ENCODE assay signal across 17 cellular contexts in the genomic region with DNA sequence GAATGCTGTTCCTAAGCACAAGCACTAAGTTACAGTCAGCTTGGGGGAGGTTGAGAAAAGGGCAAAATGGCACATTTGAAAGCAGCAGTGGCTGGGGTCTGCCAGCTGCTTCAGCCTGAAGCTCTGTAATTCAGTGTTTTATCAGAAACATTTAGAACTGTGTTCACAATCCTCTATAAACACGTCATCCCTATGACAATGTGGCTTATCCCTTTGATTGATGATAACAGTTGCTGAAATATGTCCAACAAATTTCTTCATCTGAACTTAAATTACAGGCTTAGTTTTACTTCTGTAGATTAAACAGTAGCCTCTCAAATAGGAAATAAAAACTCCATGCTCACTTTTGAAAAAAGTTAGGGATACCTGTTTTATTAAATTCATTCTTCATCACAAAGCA.
DNase-seq lines count a peak whose midpoint lies in the region; TF ChIP-seq lines count a peak whose summit lies in the region.
"Had no signal": no experiment of that assay in that cellular context is flagged by ENCODE, and none has a peak within 500 bp of the region (broad histone marks: within the 10 kb centered on the region; RNA-seq: fewer than 3 reads in every experiment).

No MANE protein-coding gene starts in this region.

- H3K27ac ChIP-seq in GM23248 (no peak overlapping the region), SJCRH30 (peak overlapping the region; percentile 46), substantia nigra (ENCODE audit: low read depth, low read length, poor library complexity, severe bottlenecking) (no peak overlapping the region), mammary epithelial cell (ENCODE audit: insufficient read depth, low read depth, low read length) (no peak overlapping the region)
- H3K27ac ChIP-seq: breast epithelium, left ventricle myocardium inferior, tibial nerve had no signal

- H3K79me2 ChIP-seq in GM23248 (ENCODE audit: insufficient read depth) (no peaks in the 10 kb centered on the region), mammary epithelial cell (ENCODE audit: insufficient read depth, low read length) (no peaks in the 10 kb centered on the region)

- H3K27ac Mint-ChIP-seq in progenitor cell of endocrine pancreas: peak overlapping the region; percentile 79
- H3K27ac Mint-ChIP-seq: dendritic cell treated with granulocyte-macrophage colony-stimulating factor and Interleukin-4, amounts not matched to agents 40 ng/mL and 50 ng/mL, for 4 days; stimulated activated naive B cell treated with anti-CD40 and anti-IgM and Interleukin-4, amounts not matched to agents 10 μg/mL and 1 μg/mL and 100 μg/mL, for 72 hours had no signal

- no peak for TF ChIP-seq CTCF in progenitor cell of endocrine pancreas (IDR thresholded peaks at IDR 0.05; ENCODE audit: unreplicated experiment)
- TF ChIP-seq CTCF in GM13977 (IDR thresholded peaks at IDR 0.05; ENCODE audit: extremely low read depth, insufficient read depth, missing control alignments): no peak
- TF ChIP-seq CTCF in mammary epithelial cell (conservative IDR thresholded peaks at IDR 0.05 in 1 of 2, IDR thresholded peaks at IDR 0.05 in 1 of 2; ENCODE audit: extremely low read depth in 1 of 2, insufficient read depth in 1 of 2, low read depth in 1 of 2, low read length in 2 of 2): no peak
- no peak for TF ChIP-seq CTCF in GM13976 (IDR thresholded peaks at IDR 0.05; ENCODE audit: borderline replicate concordance, control extremely low read depth, extremely low read depth, insufficient read depth, missing control alignments)

- CTCF ChIA-PET in mammary epithelial cell (lab: Charles Lee; ENCODE audit: low non-redundant PET): no interaction called here

- H3K4me1 ChIP-seq in GM23248 (ENCODE audit: insufficient read depth): peaks cover 7% of the 10 kb centered on the region; the same call in 1 of the 2 replicates
- peaks cover 24% of the 10 kb centered on the region for H3K4me1 ChIP-seq in SJCRH30
- no peaks in the 10 kb centered on the region for H3K4me1 ChIP-seq in mammary epithelial cell (ENCODE audit: insufficient read depth, low read length)
- H3K4me1 ChIP-seq: breast epithelium, tibial nerve had no signal

- in situ Hi-C loops in GM23248 (cut with MboI): loop anchor here (25.0 kb wide), 3 partner anchors 589 to 1189 kb away; partner anchors contain the start of gene PLXNC1
- in situ Hi-C loops in GM13977 (cut with MboI; ENCODE audit: low pct_unique_long_range_greater_than_20kb, low sequenced_read_pairs, unreplicated experiment): no loop called here
- in situ Hi-C loops in mammary epithelial cell (cut with MboI; ENCODE audit: low sequenced_read_pairs in 2 of 2): loop anchor here in 1 of 2 donors (25.0 kb wide), 1 partner anchor 789 kb away; no protein-coding TSS in a partner anchor
- in situ Hi-C loops in GM13976 (cut with MboI; ENCODE audit: low sequenced_read_pairs, unreplicated experiment): no loop called here

- H3K9me3 ChIP-seq in GM23248 (ENCODE audit: low read depth) (no peaks in the 10 kb centered on the region), SJCRH30 (replicated peaks) (no peaks in the 10 kb centered on the region), mammary epithelial cell (replicated peaks; ENCODE audit: insufficient read depth, low read length) (no peaks in the 10 kb centered on the region)
- H3K9me3 ChIP-seq: breast epithelium, left ventricle myocardium inferior, tibial nerve had no signal

- no peak overlapping the region for H2AFZ ChIP-seq in GM23248
- no peak overlapping the region for H2AFZ ChIP-seq in mammary epithelial cell (ENCODE audit: low read depth, low read length)

- H3K4me3 Mint-ChIP-seq in progenitor cell of endocrine pancreas (ENCODE audit: low read depth): no peak overlapping the region
- H3K4me3 Mint-ChIP-seq: dendritic cell treated with granulocyte-macrophage colony-stimulating factor and Interleukin-4, amounts not matched to agents 40 ng/mL and 50 ng/mL, for 4 days; stimulated activated naive B cell treated with anti-CD40 and anti-IgM and Interleukin-4, amounts not matched to agents 10 μg/mL and 1 μg/mL and 100 μg/mL, for 72 hours had no signal

- H3K4me3 ChIP-seq in GM23248: no peak overlapping the region
- H3K4me3 ChIP-seq in SJCRH30: no peak overlapping the region
- H3K4me3 ChIP-seq in mammary epithelial cell (replicated peaks in 1 of 3; ENCODE audit: insufficient read depth in 1 of 3, low read depth in 2 of 3, low read length in 3 of 3): no peak overlapping the region
- H3K4me3 ChIP-seq: breast epithelium, left ventricle myocardium inferior, tibial nerve had no signal

- 17 to 18% methylated on average over 1 of the region's 1 CpG for WGBS in GM23248 (ENCODE audit: low coverage in 1 of 2, low lambda C conversion rate in 2 of 2, missing lambda C conversion rate in 2 of 2), 2 experiments
- 44% methylated on average over 1 of the region's 1 CpG for whole genome bisulfite sequencing in mammary epithelial cell (ENCODE audit: low coverage, missing lambda C conversion rate)

- no peaks in the 10 kb centered on the region for H3K9me3 Mint-ChIP-seq in progenitor cell of endocrine pancreas (ENCODE audit: low read depth)
- H3K9me3 Mint-ChIP-seq: dendritic cell treated with granulocyte-macrophage colony-stimulating factor and Interleukin-4, amounts not matched to agents 40 ng/mL and 50 ng/mL, for 4 days; stimulated activated naive B cell treated with anti-CD40 and anti-IgM and Interleukin-4, amounts not matched to agents 10 μg/mL and 1 μg/mL and 100 μg/mL, for 72 hours had no signal

- no peaks in the 10 kb centered on the region for H3K36me3 Mint-ChIP-seq in progenitor cell of endocrine pancreas (ENCODE audit: insufficient read depth)
- H3K36me3 Mint-ChIP-seq: stimulated activated naive B cell treated with anti-CD40 and anti-IgM and Interleukin-4, amounts not matched to agents 10 μg/mL and 1 μg/mL and 100 μg/mL, for 72 hours had no signal

- no TSS peak for BruUV-seq in mammary epithelial cell (replicated peaks; lab: Mats Ljungman, UMichigan)

- H3F3A ChIP-seq in GM23248 (ENCODE audit: insufficient read depth): no peaks in the 10 kb centered on the region

- dilution Hi-C loops in mammary epithelial cell (cut with HindIII; ENCODE audit: low sequenced_read_pairs): no loop called here

- H3K4me1 Mint-ChIP-seq in progenitor cell of endocrine pancreas (ENCODE audit: low read depth): peaks cover 26% of the 10 kb centered on the region
- H3K4me1 Mint-ChIP-seq: stimulated activated naive B cell treated with anti-CD40 and anti-IgM and Interleukin-4, amounts not matched to agents 10 μg/mL and 1 μg/mL and 100 μg/mL, for 72 hours had no signal

- no peaks in the 10 kb centered on the region for H4K20me1 ChIP-seq in GM23248 (ENCODE audit: insufficient read depth)
- H4K20me1 ChIP-seq in mammary epithelial cell (ENCODE audit: insufficient read depth, low read length): no peaks in the 10 kb centered on the region

- intact Hi-C loops in mammary epithelial cell (cut with micrococcal nuclease): no loop called here

- no peaks in the 10 kb centered on the region for H3K27me3 ChIP-seq in GM23248 (replicated peaks; ENCODE audit: insufficient read depth)
- H3K27me3 ChIP-seq in SJCRH30: no peaks in the 10 kb centered on the region
- no peaks in the 10 kb centered on the region for H3K27me3 ChIP-seq in mammary epithelial cell (ENCODE audit: insufficient read depth, low read length)
- H3K27me3 ChIP-seq: breast epithelium, tibial nerve had no signal

- no peak overlapping the region for H3K9ac ChIP-seq in GM23248
- H3K9ac ChIP-seq in mammary epithelial cell (ENCODE audit: insufficient read depth, low read length): no peak overlapping the region

- H3K27me3 Mint-ChIP-seq in progenitor cell of endocrine pancreas: no peaks in the 10 kb centered on the region

- H3K36me3 ChIP-seq in GM23248 (ENCODE audit: low read depth) (no peaks in the 10 kb centered on the region), SJCRH30 (no peaks in the 10 kb centered on the region), mammary epithelial cell (ENCODE audit: insufficient read depth, low read length) (no peaks in the 10 kb centered on the region)
- H3K36me3 ChIP-seq: breast epithelium, left ventricle myocardium inferior, tibial nerve had no signal

- no peaks in the 10 kb centered on the region for H3K9me2 ChIP-seq in GM23248 (ENCODE audit: insufficient read depth)

- DNase-seq in GM23248 (peak; percentile 40), SJCRH30 (peak; percentile 41 to 72), fibroblast of peridontal ligament (ENCODE audit: extremely low read depth) (peak; percentile 66), progenitor cell of endocrine pancreas (ENCODE audit: low spot score, unreplicated experiment) (no peak), GM13977 (ENCODE audit: low spot score) (no peak), substantia nigra (lab: John Stamatoyannopoulos, UW) (no peak), mammary epithelial cell (no peak), GM13976 (ENCODE audit: low spot score) (no peak)
- DNase-seq: activated CD4-positive, alpha-beta T cell treated with anti-CD3 and anti-CD28 coated beads for 1 hour; glutamatergic neuron; left ventricle myocardium inferior; NCI-H1436; retina; stimulated activated naive B cell treated with anti-CD40 and anti-IgM and Interleukin-4, amounts not matched to agents 10 μg/mL and 1 μg/mL and 100 μg/mL, for 72 hours had no signal

- H3K4me2 ChIP-seq in GM23248 (ENCODE audit: unreplicated experiment): no peak overlapping the region
- no peak overlapping the region for H3K4me2 ChIP-seq in mammary epithelial cell (ENCODE audit: insufficient read depth, low read depth, low read length)

Comparison
In these comparisons a context has a peak if more than half of its experiments do, and no peak if none do; other contexts are left out.
1. DNase-seq: peak in GM23248 (single experiment), SJCRH30 (2 of 2) and fibroblast of peridontal ligament (single experiment); none in progenitor cell of endocrine pancreas (single experiment), GM13977 (single experiment), substantia nigra (0 of 49), mammary epithelial cell (single experiment) and GM13976 (single experiment).